Comparison of ENCODE assay signal across 9 cellular contexts in the genomic region with DNA sequence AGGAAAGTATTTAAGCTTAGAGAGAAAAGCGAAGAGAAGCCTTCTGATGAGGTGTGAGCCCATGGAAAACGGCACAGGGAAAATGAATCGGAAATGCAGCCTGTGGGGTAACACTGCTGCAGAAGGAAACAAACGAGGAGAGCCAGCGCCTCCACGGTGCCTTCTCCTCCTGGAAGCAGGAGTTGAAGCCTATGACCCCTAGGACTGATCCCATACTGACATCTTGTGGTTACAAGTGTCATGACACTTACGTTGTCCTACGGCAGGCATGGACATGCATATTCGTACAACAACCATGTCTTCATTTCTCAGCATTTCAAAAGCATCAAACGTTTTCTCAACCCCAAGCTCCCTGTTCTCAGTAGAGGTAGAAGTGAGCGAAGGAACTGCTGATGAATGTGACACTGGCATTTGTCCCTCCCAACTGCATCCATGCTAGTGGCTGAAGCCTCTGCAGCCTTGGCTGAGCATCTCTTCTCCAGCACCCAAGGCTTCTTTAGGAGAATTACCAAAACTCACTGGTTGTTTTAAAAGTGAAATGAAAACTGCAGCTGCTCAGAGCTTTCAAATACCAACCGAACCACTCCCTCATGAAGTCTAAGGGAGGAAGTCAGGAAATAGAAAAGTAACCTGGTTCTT.
DNase-seq lines count a peak whose midpoint lies in the region; ATAC-seq and TF ChIP-seq lines count a peak whose summit lies in the region.
"Had no signal": no experiment of that assay in that cellular context is flagged by ENCODE, and none has a peak within 500 bp of the region (broad histone marks: within the 10 kb centered on the region; RNA-seq: fewer than 3 reads in every experiment).

No MANE protein-coding gene starts in this region.

- no peaks in the 10 kb centered on the region for H3K36me3 Mint-ChIP-seq in activated CD4-positive, alpha-beta memory T cell treated with anti-CD3 and anti-CD28 coated beads, Interleukin-2, amount 10 ng/mL, durations not matched to agents 7 days and 5 days (ENCODE audit: low read depth)
- H3K36me3 Mint-ChIP-seq in nephron (ENCODE audit: low read depth), result no peaks in the 10 kb centered on the region

- no peaks in the 10 kb centered on the region for H3K27me3 Mint-ChIP-seq in activated CD4-positive, alpha-beta memory T cell treated with anti-CD3 and anti-CD28 coated beads, Interleukin-2, amount 10 ng/mL, durations not matched to agents 7 days and 5 days
- H3K27me3 Mint-ChIP-seq in nephron (ENCODE audit: low read depth), result peaks cover 9% of the 10 kb centered on the region

- POLR2A ChIA-PET in activated CD4-positive, alpha-beta memory T cell treated with anti-CD3 and anti-CD28 coated beads, Interleukin-2, amount 10 ng/mL, durations not matched to agents 7 days and 5 days (lab: Charles Lee), result no interaction called here

- DNase-seq in C1 segment of cervical spinal cord (lab: John Stamatoyannopoulos, UW) (peak in 11 of 14 donors; percentile 17 to 76 (median 42)), NCI-H524 treated with DMSO at 0.1 percent for 48 hours (lab: John Stamatoyannopoulos, UW) (peak; percentile 6), fibroblast of peridontal ligament (ENCODE audit: extremely low read depth) (peak; percentile 90), NCI-H1048 (lab: John Stamatoyannopoulos, UW) (no peak)
- peak; percentile 31 for DNase-seq in activated CD4-positive, alpha-beta memory T cell treated with anti-CD3 and anti-CD28 coated beads, Interleukin-2, amount 10 ng/mL, durations not matched to agents 7 days and 5 days

- H3K4me3 Mint-ChIP-seq in activated CD4-positive, alpha-beta memory T cell treated with anti-CD3 and anti-CD28 coated beads, Interleukin-2, amount 10 ng/mL, durations not matched to agents 7 days and 5 days, result no peak overlapping the region
- no peak overlapping the region for H3K4me3 Mint-ChIP-seq in nephron
- H3K4me3 Mint-ChIP-seq: T-helper 1 cell treated with Interleukin-12 subunit alpha and Interleukin-12 subunit beta and Interleukin-4 antibody, amounts not matched to agents 30 μg/mL and 1 μg/mL, for 36 hours had no signal

- TF ChIP-seq CTCF in nephron (IDR thresholded peaks at IDR 0.05; ENCODE audit: unreplicated experiment in 3 of 3), result peak; percentile 88 to 92 (median 90)

- H3K4me1 Mint-ChIP-seq in activated CD4-positive, alpha-beta memory T cell treated with anti-CD3 and anti-CD28 coated beads, Interleukin-2, amount 10 ng/mL, durations not matched to agents 7 days and 5 days, result peaks cover 3% of the 10 kb centered on the region
- peaks cover 26% of the 10 kb centered on the region for H3K4me1 Mint-ChIP-seq in nephron

- CTCF ChIA-PET in activated CD4-positive, alpha-beta memory T cell treated with anti-CD3 and anti-CD28 coated beads, Interleukin-2, amount 10 ng/mL, durations not matched to agents 7 days and 5 days (lab: Charles Lee), result interaction anchor here (0.6 to 2.6 kb wide), 20 partner anchors 10 to 959 kb away, joined by 3 to 19 read pairs (median 4); no protein-coding TSS in a partner anchor

- no peaks in the 10 kb centered on the region for H3K9me3 Mint-ChIP-seq in activated CD4-positive, alpha-beta memory T cell treated with anti-CD3 and anti-CD28 coated beads, Interleukin-2, amount 10 ng/mL, durations not matched to agents 7 days and 5 days
- no peaks in the 10 kb centered on the region for H3K9me3 Mint-ChIP-seq in nephron
- H3K9me3 Mint-ChIP-seq: T-helper 1 cell treated with Interleukin-12 subunit alpha and Interleukin-12 subunit beta and Interleukin-4 antibody, amounts not matched to agents 30 μg/mL and 1 μg/mL, for 36 hours had no signal

- H3K27ac Mint-ChIP-seq in activated CD4-positive, alpha-beta memory T cell treated with anti-CD3 and anti-CD28 coated beads, Interleukin-2, amount 10 ng/mL, durations not matched to agents 7 days and 5 days, result no peak overlapping the region
- peak overlapping the region in 1 of 3 experiments; percentile 2 for H3K27ac Mint-ChIP-seq in nephron
- H3K27ac Mint-ChIP-seq: T-helper 1 cell treated with Interleukin-12 subunit alpha and Interleukin-12 subunit beta and Interleukin-4 antibody, amounts not matched to agents 30 μg/mL and 1 μg/mL, for 36 hours had no signal

- ATAC-seq in GM18867 (IDR thresholded peaks at IDR 0.05; ENCODE audit: unreplicated experiment) (peak; percentile 82), HG03432 (IDR thresholded peaks at IDR 0.05; ENCODE audit: unreplicated experiment) (peak; percentile 79)
